24 cellular contexts compared by ENCODE assay signal in genomic region chr10:90602815-90603600, GRCh38.
DNase-seq lines count a peak whose midpoint lies in the region; ATAC-seq and TF ChIP-seq lines count a peak whose summit lies in the region.
"Had no signal": no experiment of that assay in that cellular context is flagged by ENCODE, and none has a peak within 500 bp of the region (broad histone marks: within the 10 kb centered on the region; RNA-seq: fewer than 3 reads in every experiment).

No MANE protein-coding gene starts in this region.

- no peaks in the 10 kb centered on the region for H3K79me2 ChIP-seq in OCI-LY7 (ENCODE audit: insufficient read depth, low read depth, low read length)

- no peak overlapping the region for H3K4me3 Mint-ChIP-seq in activated CD4-positive, alpha-beta T cell treated with anti-CD3 and anti-CD28 coated beads for 36 hours
- H3K4me3 Mint-ChIP-seq: CD8-positive, alpha-beta memory T cell; T-helper 1 cell treated with Interleukin-12 subunit alpha and Interleukin-12 subunit beta and Interleukin-4 antibody, amounts not matched to agents 30 μg/mL and 1 μg/mL, for 36 hours had no signal

- no peaks in the 10 kb centered on the region for H3K36me3 ChIP-seq in OCI-LY7 (ENCODE audit: insufficient read depth, low read length)
- H3K36me3 ChIP-seq: MG63 had no signal

- ATAC-seq in activated CD4-positive, alpha-beta T cell treated with anti-CD3 and anti-CD28 coated beads for 36 hours: no peak
- ATAC-seq: activated CD4-positive, CD25-positive, alpha-beta regulatory T cell treated with anti-CD3 and anti-CD28 coated beads, Interleukin-2, amount 50 U/mL, for 24 hours; sciatic nerve had no signal

- no peaks in the 10 kb centered on the region for H3K9me3 ChIP-seq in OCI-LY7 (ENCODE audit: low read length)
- H3K9me3 ChIP-seq: MG63 had no signal

- no peak overlapping the region for H2AFZ ChIP-seq in OCI-LY7 (ENCODE audit: low read length)

- H3K4me1 Mint-ChIP-seq in activated CD4-positive, alpha-beta T cell treated with anti-CD3 and anti-CD28 coated beads for 36 hours: no peaks in the 10 kb centered on the region
- H3K4me1 Mint-ChIP-seq: CD8-positive, alpha-beta memory T cell had no signal

- no peak overlapping the region for H3K27ac Mint-ChIP-seq in activated CD4-positive, alpha-beta T cell treated with anti-CD3 and anti-CD28 coated beads for 36 hours
- H3K27ac Mint-ChIP-seq: CD8-positive, alpha-beta memory T cell; T-helper 1 cell treated with Interleukin-12 subunit alpha and Interleukin-12 subunit beta and Interleukin-4 antibody, amounts not matched to agents 30 μg/mL and 1 μg/mL, for 36 hours had no signal

- H3K27me3 Mint-ChIP-seq in activated CD4-positive, alpha-beta T cell treated with anti-CD3 and anti-CD28 coated beads for 36 hours: peaks cover 2% of the 10 kb centered on the region

- CTCF ChIA-PET in OCI-LY7 (lab: Charles Lee; ENCODE audit: unreplicated experiment): no interaction called here
- CTCF ChIA-PET in activated CD4-positive, alpha-beta T cell treated with anti-CD3 and anti-CD28 coated beads for 36 hours (lab: Charles Lee): interaction anchor here (1.3 kb wide), 1 partner anchor 10 kb away, joined by 4 read pairs; no protein-coding TSS in a partner anchor

- POLR2A ChIA-PET in OCI-LY7 (lab: Charles Lee): interaction anchor here (0.7 kb wide), 1 partner anchor 1338 kb away, joined by 3 read pairs; no protein-coding TSS in a partner anchor
- POLR2A ChIA-PET in activated CD4-positive, alpha-beta T cell treated with anti-CD3 and anti-CD28 coated beads for 36 hours (lab: Charles Lee): no interaction called here

- H3K27ac ChIP-seq in OCI-LY7 (ENCODE audit: low read depth, low read length, poor library complexity, severe bottlenecking): no peak overlapping the region
- H3K27ac ChIP-seq: epithelial cell of prostate had no signal

- intact Hi-C loops in OCI-LY7 (cut with micrococcal nuclease; ENCODE audit: unreplicated experiment): no loop called here
- intact Hi-C loops in activated CD4-positive, alpha-beta T cell treated with anti-CD3 and anti-CD28 coated beads for 36 hours (cut with DNase I, micrococcal nuclease): no loop called here

- H3K4me1 ChIP-seq in OCI-LY7 (ENCODE audit: insufficient read depth, low read length, poor library complexity, severe bottlenecking): no peaks in the 10 kb centered on the region

- no peak overlapping the region for H3K4me2 ChIP-seq in OCI-LY7 (ENCODE audit: low read length)

- H3K4me3 ChIP-seq in OCI-LY7 (ENCODE audit: low read depth, low read length, poor library complexity, severe bottlenecking): no peak overlapping the region
- H3K4me3 ChIP-seq: MG63 had no signal

- DNase-seq in EH (ENCODE audit: low read depth) (peak; percentile 67), RPMI7951 (ENCODE audit: low read depth) (peak; percentile 83), epidermal melanocyte (ENCODE audit: insufficient read length, low spot score) (peak; percentile 27), myocyte (ENCODE audit: low read depth) (peak; percentile 46), OCI-LY7 (ENCODE audit: low spot score) (no peak), globus pallidus (ENCODE audit: low spot score) (no peak), activated gamma-delta T cell (lab: John Stamatoyannopoulos, UW) (no peak)
- no peak for DNase-seq in activated CD4-positive, alpha-beta T cell treated with anti-CD3 and anti-CD28 coated beads for 36 hours
- DNase-seq: activated effector memory CD4-positive, alpha-beta T cell treated with Interleukin-2 at 50 U/mL for 16 hours; amygdala; CD8-positive, alpha-beta memory T cell; hippocampal formation; kidney glomerular epithelial cell; MG63; midbrain; NCI-H1694; NCI-H446; nucleus accumbens; stimulated activated CD4-positive, alpha-beta T cell treated with anti-CD3 and anti-CD28 coated beads, Interleukin-4, amount 100 ng/mL, for 1 hour; substantia nigra had no signal

- H3K36me3 Mint-ChIP-seq in activated CD4-positive, alpha-beta T cell treated with anti-CD3 and anti-CD28 coated beads for 36 hours (ENCODE audit: low read depth): no peaks in the 10 kb centered on the region
- H3K36me3 Mint-ChIP-seq: CD8-positive, alpha-beta memory T cell had no signal

- no peak for TF ChIP-seq CTCF in OCI-LY7 (conservative IDR thresholded peaks at IDR 0.05; ENCODE audit: low read length)

- no peaks in the 10 kb centered on the region for H3K9me2 ChIP-seq in OCI-LY7 (ENCODE audit: insufficient read depth, low read length)

- no peaks in the 10 kb centered on the region for H3K9me3 Mint-ChIP-seq in activated CD4-positive, alpha-beta T cell treated with anti-CD3 and anti-CD28 coated beads for 36 hours (ENCODE audit: low read depth)

- BruUV-seq in OCI-LY7 (replicated peaks; lab: Mats Ljungman, UMichigan): no TSS peak

- H4K20me1 ChIP-seq in OCI-LY7 (ENCODE audit: insufficient read depth, low read length): no peaks in the 10 kb centered on the region

Comparison
In these comparisons a context has a peak if more than half of its experiments do, and no peak if none do; other contexts are left out.
1. DNase-seq: peak in EH (single experiment), RPMI7951 (single experiment), epidermal melanocyte (single experiment) and myocyte (single experiment); none in OCI-LY7 (single experiment), globus pallidus (single experiment), activated gamma-delta T cell (single experiment) and activated CD4-positive, alpha-beta T cell treated with anti-CD3 and anti-CD28 coated beads for 36 hours (single experiment).